ENCODE assay signal across 16 cellular contexts in the genomic region with DNA sequence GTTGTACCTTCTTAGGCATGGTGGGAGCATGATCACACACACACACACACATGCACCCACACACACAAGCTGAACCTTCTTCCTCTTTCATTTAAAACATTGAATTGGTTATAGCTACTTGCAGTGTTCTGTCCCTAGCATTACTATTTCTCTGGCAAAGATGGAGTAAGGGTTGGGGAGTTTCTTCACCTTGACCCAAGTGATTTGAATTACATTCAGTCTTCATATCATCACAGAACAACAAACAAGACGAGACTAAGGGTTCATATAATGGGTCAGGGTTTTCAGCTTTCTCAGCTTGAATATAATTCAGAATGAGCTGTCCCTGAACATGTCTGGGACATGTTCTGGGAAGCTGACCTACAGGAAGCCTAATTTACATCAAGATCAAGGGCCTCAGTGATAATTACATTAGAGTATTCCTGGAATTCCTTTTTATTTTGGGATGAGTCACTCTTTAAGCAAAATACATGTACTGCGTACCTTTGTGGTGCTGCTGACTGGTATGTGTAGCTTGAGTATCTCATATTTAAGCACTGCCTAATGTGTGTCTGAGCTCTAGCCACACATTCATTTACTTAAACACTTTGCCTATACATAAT.
A peak's percentile ranks its signal among the peaks of the same experiment; 100 is the strongest.
DNase-seq lines count a peak whose midpoint lies in the region; ATAC-seq, FAIRE-seq and TF ChIP-seq lines count a peak whose summit lies in the region.
"Had no signal": no experiment of that assay in that cellular context is flagged by ENCODE, and none has a peak within 500 bp of the region (broad histone marks: within the 10 kb centered on the region; RNA-seq: fewer than 3 reads in every experiment).

No MANE protein-coding gene starts in this region.

- CTCF ChIA-PET in IMR-90 (lab: Yijun Ruan, JAX), result no interaction called here

- H3K9me3 Mint-ChIP-seq in astrocyte (ENCODE audit: unreplicated experiment) (peaks cover 6% of the 10 kb centered on the region), type B pancreatic cell (no peaks in the 10 kb centered on the region)

- peak overlapping the region; percentile 95; the same call in 2 of the 3 replicates for H2BK15ac ChIP-seq in IMR-90 (ENCODE audit: low read depth, low read length)

- H2AK9ac ChIP-seq in IMR-90 (replicated peaks; ENCODE audit: low read depth, low read length, poor library complexity), result peak overlapping the region; percentile 59

- peak overlapping the region; percentile 96; the same call in 1 of the 2 replicates for H3K23ac ChIP-seq in IMR-90 (ENCODE audit: low read depth, low read length)

- peak overlapping the region; percentile 98 for H2BK20ac ChIP-seq in IMR-90 (ENCODE audit: low read depth, low read length)

- no peaks in the 10 kb centered on the region for H3K27me3 ChIP-seq in IMR-90 (ENCODE audit: control insufficient read depth, insufficient read depth, low read length)
- H3K27me3 ChIP-seq in astrocyte (ENCODE audit: insufficient read depth, low read length), result no peaks in the 10 kb centered on the region
- no peaks in the 10 kb centered on the region for H3K27me3 ChIP-seq in foreskin keratinocyte
- H3K27me3 ChIP-seq in stomach, result no peaks in the 10 kb centered on the region
- H3K27me3 ChIP-seq: BLaER1 had no signal

- H2BK5ac ChIP-seq in IMR-90 (ENCODE audit: low read depth, low read length, poor library complexity, severe bottlenecking), result peak overlapping the region; percentile 99

- H3K56ac ChIP-seq in IMR-90 (ENCODE audit: extremely low read depth, insufficient read depth, low read length), result peak overlapping the region; percentile 83

- POLR2A ChIA-PET in IMR-90 (lab: Charles Lee; ENCODE audit: unreplicated experiment), result no interaction called here

- no peak for TF ChIP-seq CTCF in IMR-90 (conservative IDR thresholded peaks at IDR 0.05; ENCODE audit: low read depth, low read length)
- no peak for TF ChIP-seq CTCF in astrocyte (IDR thresholded peaks at IDR 0.05; ENCODE audit: insufficient read depth, low read depth, low read length)
- TF ChIP-seq CTCF in foreskin keratinocyte (conservative IDR thresholded peaks at IDR 0.05), result no peak
- TF ChIP-seq CTCF in type B pancreatic cell (conservative IDR thresholded peaks at IDR 0.05), result no peak
- TF ChIP-seq CTCF in stomach (IDR thresholded peaks at IDR 0.05), result no peak

- intact Hi-C loops in IMR-90 (cut with micrococcal nuclease), result no loop called here
- intact Hi-C loops in stomach (cut with DNase I; ENCODE audit: low total_unique reads), result no loop called here

- ATAC-seq in IMR-90 (ENCODE audit: low read depth) (peak; percentile 51), foreskin keratinocyte (peak; percentile 95)
- ATAC-seq: left cardiac atrium had no signal

- H3K27me3 Mint-ChIP-seq in astrocyte (ENCODE audit: low read depth, unreplicated experiment) (no peaks in the 10 kb centered on the region), type B pancreatic cell (no peaks in the 10 kb centered on the region)

- peak overlapping the region; percentile 93 to 100 for H4K8ac ChIP-seq in IMR-90 (ENCODE audit: low read depth in 2 of 2, low read length in 2 of 2)

- H4K91ac ChIP-seq in IMR-90 (ENCODE audit: insufficient read depth, low read depth, low read length), result peak overlapping the region; percentile 99

- H3K9me3 ChIP-seq in IMR-90 (ENCODE audit: control insufficient read depth, insufficient read depth, low read length), result peaks cover 2% of the 10 kb centered on the region; the same call in 1 of the 2 replicates
- H3K9me3 ChIP-seq in astrocyte (ENCODE audit: insufficient read depth, low read depth, low read length), result no peaks in the 10 kb centered on the region
- H3K9me3 ChIP-seq in stomach, result no peaks in the 10 kb centered on the region
- H3K9me3 ChIP-seq: BLaER1 had no signal

- no peak overlapping the region for H2AFZ ChIP-seq in IMR-90 (replicated peaks; ENCODE audit: low read length, poor library complexity)
- H2AFZ ChIP-seq in astrocyte (ENCODE audit: low read depth, low read length), result peak overlapping the region; percentile 62

- DNase-seq in IMR-90 (peak; percentile 38), astrocyte (ENCODE audit: low read depth) (peak; percentile 16), foreskin keratinocyte (peak; percentile 97 to 98), type B pancreatic cell (ENCODE audit: extremely low spot score, unreplicated experiment) (no peak), mucosa of gallbladder (ENCODE audit: low spot score) (no peak), stomach (no peak)
- DNase-seq in activated T-cell treated with anti-CD3 and anti-CD28 coated beads, Interleukin-2, amount 50 U/mL, for 48 hours, result no peak
- DNase-seq: activated CD8-positive, alpha-beta memory T cell treated with anti-CD3 and anti-CD28 coated beads for 24 hours; activated effector memory CD4-positive, alpha-beta T cell treated with Interleukin-2 at 50 U/mL for 16 hours; amygdala; DMS 273 treated with DMSO at 0.1 percent for 48 hours; left cardiac atrium; NCI-H187 treated with DMSO at 0.1 percent for 48 hours; NCI-H524 had no signal

- H3K18ac ChIP-seq in IMR-90 (ENCODE audit: low read depth, low read length), result peak overlapping the region; percentile 100

- peak overlapping the region; percentile 96 for H3K14ac ChIP-seq in IMR-90 (replicated peaks; ENCODE audit: low read depth, low read length)

- H2BK120ac ChIP-seq in IMR-90 (ENCODE audit: low read depth, low read length), result peak overlapping the region; percentile 99

- H3K4ac ChIP-seq in IMR-90 (ENCODE audit: low read depth, low read length), result peak overlapping the region; percentile 98

- dilution Hi-C loops in IMR-90 (cut with HindIII; ENCODE audit: low sequenced_read_pairs, unreplicated experiment), result no loop called here

- TF ChIP-seq EP300 in stomach (IDR thresholded peaks at IDR 0.05), result no peak

- peak overlapping the region; percentile 98; the same call in 1 of the 2 replicates for H2AK5ac ChIP-seq in IMR-90 (ENCODE audit: low read depth, low read length)

- H3K4me1 ChIP-seq in IMR-90 (ENCODE audit: control insufficient read depth, insufficient read depth, low read length) (peaks cover 9% of the 10 kb centered on the region; the same call in 1 of the 2 replicates), astrocyte (ENCODE audit: insufficient read depth, low read length) (peaks cover 10% of the 10 kb centered on the region), foreskin keratinocyte (peaks cover 12% of the 10 kb centered on the region), stomach (no peaks in the 10 kb centered on the region)
- H3K4me1 ChIP-seq: BLaER1 had no signal

- TF ChIP-seq RAD21 in IMR-90 (IDR thresholded peaks at IDR 0.05; ENCODE audit: low read length), result no peak

- H3K36me3 Mint-ChIP-seq in astrocyte (ENCODE audit: low read depth, unreplicated experiment), result no peaks in the 10 kb centered on the region
- H3K36me3 Mint-ChIP-seq in type B pancreatic cell, result no peaks in the 10 kb centered on the region

- H3K27ac ChIP-seq in IMR-90 (ENCODE audit: insufficient read depth, low read length) (peak overlapping the region; percentile 98; the same call in 1 of the 2 replicates), astrocyte (ENCODE audit: low read depth, low read length) (peak overlapping the region; percentile 69), foreskin keratinocyte (peak overlapping the region; percentile 88), stomach (no peak overlapping the region)
- H3K27ac ChIP-seq: BLaER1 had no signal

- no peaks in the 10 kb centered on the region for H3K79me1 ChIP-seq in IMR-90 (ENCODE audit: low read depth in 1 of 2, low read length in 2 of 2)

- H3K9ac ChIP-seq in IMR-90 (ENCODE audit: low read depth, low read length) (no peak overlapping the region; the same call in 1 of the 2 replicates), astrocyte (ENCODE audit: low read length) (peak overlapping the region; percentile 5)
- H3K9ac ChIP-seq: BLaER1 had no signal

- H3K4me3 ChIP-seq in IMR-90 (ENCODE audit: insufficient read depth, low read depth, low read length) (no peak overlapping the region), astrocyte (ENCODE audit: insufficient read depth, low read depth, low read length) (no peak overlapping the region), stomach (no peak overlapping the region)
- H3K4me3 ChIP-seq: BLaER1 had no signal

- in situ Hi-C loops in IMR-90 (cut with MboI; ENCODE audit: low sequenced_read_pairs), result no loop called here

- TF ChIP-seq POLR2A in IMR-90 (IDR thresholded peaks at IDR 0.05; ENCODE audit: low read depth, low read length), result no peak
- TF ChIP-seq POLR2A in stomach (IDR thresholded peaks at IDR 0.05), result no peak

- H4K20me1 ChIP-seq in IMR-90 (ENCODE audit: insufficient read depth, low read length), result no peaks in the 10 kb centered on the region
- H4K20me1 ChIP-seq in astrocyte (ENCODE audit: insufficient read depth, low read length), result no peaks in the 10 kb centered on the region
- H4K20me1 ChIP-seq: BLaER1 had no signal

- peak overlapping the region; percentile 100 for H4K5ac ChIP-seq in IMR-90 (ENCODE audit: low read depth, low read length)

- H3K4me2 ChIP-seq in IMR-90 (ENCODE audit: low read depth, low read length) (no peak overlapping the region; the same call in 1 of the 2 replicates), astrocyte (ENCODE audit: low read length) (no peak overlapping the region)
- H3K4me2 ChIP-seq: BLaER1 had no signal

- no peaks in the 10 kb centered on the region for H3K79me2 ChIP-seq in astrocyte (ENCODE audit: insufficient read depth, low read length)

- FAIRE-seq in astrocyte (lab: Jason Lieb, UNC), result no peak
- FAIRE-seq: colon had no signal

- peak overlapping the region; percentile 91 for H3K27ac Mint-ChIP-seq in astrocyte (ENCODE audit: unreplicated experiment)
- H3K27ac Mint-ChIP-seq in type B pancreatic cell, result peak overlapping the region; percentile 37

- H3K4me1 Mint-ChIP-seq in astrocyte (ENCODE audit: low read depth, unreplicated experiment), result peaks cover 7% of the 10 kb centered on the region
- no peaks in the 10 kb centered on the region for H3K4me1 Mint-ChIP-seq in type B pancreatic cell (ENCODE audit: unreplicated experiment)

- H3K4me3 Mint-ChIP-seq in astrocyte (ENCODE audit: unreplicated experiment), result no peak overlapping the region
- no peak overlapping the region for H3K4me3 Mint-ChIP-seq in type B pancreatic cell

- no TSS peak for BruUV-seq in IMR-90 (replicated peaks; lab: Mats Ljungman, UMichigan)

- WGBS in IMR-90 (ENCODE audit: extremely low coverage in 2 of 2, insufficient read length in 1 of 2), 2 experiments, result no CpG with 5 or more reads among the region's 2 CpGs
- 54 to 69% (median 63%) methylated on average over 2 of the region's 2 CpGs for WGBS in stomach, 5 donors

- H3K9me1 ChIP-seq in IMR-90 (ENCODE audit: insufficient read depth, low read length), result peaks cover 3% of the 10 kb centered on the region; the same call in 1 of the 2 replicates

- no peaks in the 10 kb centered on the region for H3K36me3 ChIP-seq in IMR-90 (ENCODE audit: control insufficient read depth, insufficient read depth, low read length)
- H3K36me3 ChIP-seq in astrocyte (ENCODE audit: insufficient read depth, low read length), result no peaks in the 10 kb centered on the region
- H3K36me3 ChIP-seq in stomach, result no peaks in the 10 kb centered on the region
- H3K36me3 ChIP-seq: BLaER1 had no signal

TF ChIP-seq in IMR-90, 13 proteins besides CTCF, POLR2A, EP300 and RAD21 (continues in another document):
- TF ChIP-seq FOS (IDR thresholded peaks at IDR 0.05; ENCODE audit: low read depth, low read length), result 0 out of 2 replicates have a peak, but pooled peaks have one; percentile 15
- TF ChIP-seq NFE2L2 (IDR thresholded peaks at IDR 0.05; ENCODE audit: low read depth, low read length), result no peak

Comparison
In these comparisons a context has a peak if more than half of its experiments do, and no peak if none do; other contexts are left out.
1. DNase-seq: peak in IMR-90 (single experiment), astrocyte (single experiment) and foreskin keratinocyte (2 of 2); none in type B pancreatic cell (single experiment), mucosa of gallbladder (single experiment), activated T-cell treated with anti-CD3 and anti-CD28 coated beads, Interleukin-2, amount 50 U/mL, for 48 hours (0 of 2) and stomach (single experiment).
2. H3K27ac ChIP-seq: peak in IMR-90 (single experiment), astrocyte (single experiment) and foreskin keratinocyte (single experiment); none in stomach (0 of 5).